ENCODE assay signal across 28 cellular contexts in the genomic region with DNA sequence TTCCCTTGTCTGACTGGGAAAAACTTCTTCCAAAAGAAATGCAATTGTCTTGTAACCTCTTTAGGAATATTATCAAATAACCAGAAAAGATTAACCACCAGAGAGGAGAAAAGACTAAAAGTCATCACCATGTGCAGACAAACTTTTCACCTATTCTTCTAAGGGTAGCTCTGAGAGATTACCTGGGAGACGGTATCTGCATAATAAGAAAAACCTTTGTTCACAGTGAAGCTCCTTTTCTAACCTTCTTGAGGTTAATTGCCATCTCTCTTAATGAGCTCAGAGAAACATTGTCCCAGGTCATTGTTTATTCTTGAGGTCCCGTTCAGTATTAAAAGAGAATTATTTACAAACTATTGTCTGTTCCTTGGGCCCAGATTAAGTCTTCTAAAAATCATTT.
"Had no signal": no experiment of that assay in that cellular context is flagged by ENCODE, and none has a peak within 500 bp of the region (broad histone marks: within the 10 kb centered on the region; RNA-seq: fewer than 3 reads in every experiment).

No MANE protein-coding gene starts in this region.

- H2AFZ ChIP-seq: PC-9 had no signal

- H3K9me3 ChIP-seq: Peyer's patch, SJCRH30 had no signal

- ATAC-seq: K562, Right ventricle myocardium inferior, SK-N-SH treated with all-trans-retinoic acid at 6 μM for 48 hours had no signal

- H3K27ac ChIP-seq: HL-60, KMS-11, PC-9, Peyer's patch, SJCRH30 had no signal

- H3K36me3 ChIP-seq: Peyer's patch, SJCRH30 had no signal

- H3K4me1 ChIP-seq: Peyer's patch, SJCRH30 had no signal

- H3K4me1 Mint-ChIP-seq: IgD-negative memory B cell had no signal

- H3K4me3 Mint-ChIP-seq: IgD-negative memory B cell had no signal

- H3K36me3 Mint-ChIP-seq: IgD-negative memory B cell had no signal

- H3K27me3 Mint-ChIP-seq: IgD-negative memory B cell had no signal

- DNase-seq: Kasumi-1, MM.1S, MV-4-11, NCI-H1048, NCI-H1105, NCI-H1417, NCI-H1436 treated with DMSO at 0.1 percent for 48 hours, NCI-H1694, NCI-H187 treated with DMSO at 0.1 percent for 48 hours, NCI-H2029 treated with DMSO at 0.1 percent for 48 hours, NCI-H2171, NCI-H226, NCI-H446, NCI-H510A, NCI-H524 treated with DMSO at 0.1 percent for 48 hours, NCI-H69, NCI-H774, OCI-M1, PC-9, Peyer's patch, SHP77 treated with DMSO at 0.1 percent for 48 hours, SJCRH30 had no signal

- H3K27ac Mint-ChIP-seq: IgD-negative memory B cell had no signal

- H3K4me3 ChIP-seq: K562, PC-9, Peyer's patch, SJCRH30 had no signal

- H3K27me3 ChIP-seq: Peyer's patch, SJCRH30 had no signal

- H3K4me2 ChIP-seq: KMS-11, PC-9 had no signal

- H3K9ac ChIP-seq: KMS-11 had no signal
